22 cellular contexts compared by ENCODE assay signal in genomic region chr13:28299941-28300340, GRCh38.
"Had no signal": no experiment of that assay in that cellular context is flagged by ENCODE, and none has a peak within 500 bp of the region (broad histone marks: within the 10 kb centered on the region; RNA-seq: fewer than 3 reads in every experiment).

No MANE protein-coding gene starts in this region.

- H3K4me3 Mint-ChIP-seq: activated CD4-positive, alpha-beta T cell treated with anti-CD3 and anti-CD28 coated beads, Interleukin-2, amount 10 ng/mL, durations not matched to agents 24 days and 14 days; activated CD8-positive, alpha-beta memory T cell treated with anti-CD3 and anti-CD28 coated beads, Interleukin-2, amount 10 ng/mL, durations not matched to agents 7 days and 5 days; activated CD8-positive, alpha-beta T cell treated with anti-CD3 and anti-CD28 coated beads for 36 hours; activated naive CD4-positive, alpha-beta T cell treated with anti-CD3 and anti-CD28 coated beads, Interleukin-2, amount 50 U/mL, for 24 hours; endodermal cell; naive thymus-derived CD4-positive, alpha-beta T cell had no signal

- DNase-seq: activated CD4-positive, alpha-beta T cell treated with anti-CD3 and anti-CD28 coated beads, Interleukin-2, amount 10 ng/mL, durations not matched to agents 24 days and 14 days; activated CD8-positive, alpha-beta memory T cell treated with anti-CD3 and anti-CD28 coated beads, Interleukin-2, amount 10 ng/mL, durations not matched to agents 7 days and 5 days; activated CD8-positive, alpha-beta T cell treated with anti-CD3 and anti-CD28 coated beads for 36 hours; activated gamma-delta T cell treated with Interleukin-2 at 50 U/mL for 16 hours; activated T-cell treated with anti-CD3 and anti-CD28 coated beads for 4 hours; cerebellar nuclear complex; cortex of kidney; endodermal cell; glutamatergic neuron; hippocampal formation; left ventricle myocardium inferior; naive thymus-derived CD4-positive, alpha-beta T cell; spleen; stimulated activated CD4-positive, alpha-beta T cell treated with anti-CD3 and anti-CD28 coated beads, Interleukin-4, amount 100 ng/mL, for 1 hour; stimulated activated naive CD4-positive, alpha-beta T cell treated with Interleukin-2 at 50 U/mL for 16 hours; upper lobe of right lung had no signal

- H3K4me3 ChIP-seq: left ventricle myocardium inferior, prostate gland, right atrium auricular region, spleen, upper lobe of right lung had no signal

- H3K27ac Mint-ChIP-seq: activated CD4-positive, alpha-beta T cell treated with anti-CD3 and anti-CD28 coated beads, Interleukin-2, amount 10 ng/mL, durations not matched to agents 24 days and 14 days; activated CD8-positive, alpha-beta memory T cell treated with anti-CD3 and anti-CD28 coated beads, Interleukin-2, amount 10 ng/mL, durations not matched to agents 7 days and 5 days; activated CD8-positive, alpha-beta T cell treated with anti-CD3 and anti-CD28 coated beads for 36 hours; activated naive CD4-positive, alpha-beta T cell treated with anti-CD3 and anti-CD28 coated beads, Interleukin-2, amount 50 U/mL, for 24 hours; endodermal cell had no signal

- H3K4me1 ChIP-seq: prostate gland, right atrium auricular region, upper lobe of right lung had no signal

- ATAC-seq: activated CD4-positive, CD25-positive, alpha-beta regulatory T cell treated with anti-CD3 and anti-CD28 coated beads, Interleukin-2, amount 50 U/mL, for 24 hours; activated CD8-positive, alpha-beta memory T cell treated with anti-CD3 and anti-CD28 coated beads, Interleukin-2, amount 10 ng/mL, durations not matched to agents 7 days and 5 days; activated CD8-positive, alpha-beta T cell treated with anti-CD3 and anti-CD28 coated beads for 36 hours; naive thymus-derived CD4-positive, alpha-beta T cell; upper lobe of right lung had no signal

- H3K27ac ChIP-seq: epithelial cell of prostate, left ventricle myocardium inferior, prostate gland, right atrium auricular region, spleen, upper lobe of right lung, VCaP had no signal

- H3K36me3 ChIP-seq: prostate gland, right atrium auricular region, upper lobe of right lung had no signal

- H3K27me3 Mint-ChIP-seq: activated CD4-positive, alpha-beta T cell treated with anti-CD3 and anti-CD28 coated beads, Interleukin-2, amount 10 ng/mL, durations not matched to agents 24 days and 14 days; activated CD8-positive, alpha-beta T cell treated with anti-CD3 and anti-CD28 coated beads for 36 hours; activated naive CD4-positive, alpha-beta T cell treated with anti-CD3 and anti-CD28 coated beads, Interleukin-2, amount 50 U/mL, for 24 hours; naive thymus-derived CD4-positive, alpha-beta T cell had no signal

- H3K9me3 Mint-ChIP-seq: activated CD4-positive, alpha-beta T cell treated with anti-CD3 and anti-CD28 coated beads, Interleukin-2, amount 10 ng/mL, durations not matched to agents 24 days and 14 days; activated CD8-positive, alpha-beta T cell treated with anti-CD3 and anti-CD28 coated beads for 36 hours; activated naive CD4-positive, alpha-beta T cell treated with anti-CD3 and anti-CD28 coated beads, Interleukin-2, amount 50 U/mL, for 24 hours; endodermal cell had no signal

- H3K9me3 ChIP-seq: left ventricle myocardium inferior, prostate gland, right atrium auricular region, spleen, upper lobe of right lung had no signal

- H3K27me3 ChIP-seq: right atrium auricular region, spleen, upper lobe of right lung had no signal
